Comparison of ENCODE assay signal across 17 cellular contexts in the genomic region with DNA sequence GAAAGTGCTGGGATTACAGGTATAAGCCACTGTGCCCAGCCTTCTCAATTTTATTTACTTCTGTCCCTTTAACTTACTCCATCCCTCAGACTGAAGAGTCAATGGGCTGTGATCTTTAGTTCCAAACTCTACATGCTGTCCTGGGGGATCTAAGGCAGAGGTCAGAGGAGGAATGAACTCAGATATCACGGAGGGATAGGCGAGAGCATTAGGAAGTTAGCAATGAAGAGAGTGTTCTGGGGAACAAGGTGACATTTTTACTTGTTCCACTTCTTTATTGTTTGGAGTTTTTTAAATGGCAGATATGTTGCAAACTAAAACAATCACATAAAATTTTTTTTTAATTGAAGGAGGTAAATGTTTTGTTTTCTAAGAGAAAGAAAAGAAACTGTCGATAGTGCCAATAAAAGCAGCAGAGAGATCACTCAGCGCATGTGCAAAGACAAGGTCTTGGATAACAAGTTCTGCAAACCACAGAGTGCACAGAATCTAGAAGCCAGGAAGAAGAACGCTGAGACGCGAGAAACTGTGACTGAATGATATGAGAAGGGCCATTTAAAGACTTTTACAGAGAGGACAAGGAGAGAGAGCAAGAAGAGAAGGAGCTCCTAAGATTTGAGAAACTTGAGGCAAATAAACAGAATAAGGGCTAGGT. TPM values are rescaled to one million over a fixed set of nuclear protein-coding genes. Genes with fewer than 3 reads are reported as not detected.
DNase-seq lines count a peak whose midpoint lies in the region; ATAC-seq and TF ChIP-seq lines count a peak whose summit lies in the region.
"Had no signal": no experiment of that assay in that cellular context is flagged by ENCODE, and none has a peak within 500 bp of the region (broad histone marks: within the 10 kb centered on the region; RNA-seq: fewer than 3 reads in every experiment).

No MANE protein-coding gene starts in this region.

- no peaks in the 10 kb centered on the region for H3K9me3 Mint-ChIP-seq in T-cell

- no peak overlapping the region for H3K4me3 ChIP-seq in choroid plexus epithelial cell (ENCODE audit: low read depth, low read length)
- no peak overlapping the region for H3K4me3 ChIP-seq in aorta (ENCODE audit: low read length in 2 of 2)

- CTCF ChIA-PET in T-cell (lab: Charles Lee), result interaction anchor here (0.5 to 0.8 kb wide), 2 partner anchors 346 to 1793 kb away, joined by 3 to 5 read pairs; a partner anchor contains a TSS

- DNase-seq in left cardiac atrium, result no peak
- no peak for DNase-seq in Right ventricle myocardium inferior (ENCODE audit: missing footprints)
- DNase-seq in T-cell, result peak in 6 of 34 experiments; percentile 9 to 30 (median 14)
- peak; percentile 71 for DNase-seq in choroid plexus epithelial cell (ENCODE audit: low read depth)
- no peak for DNase-seq in NCI-H1092 (lab: John Stamatoyannopoulos, UW)
- DNase-seq in aorta, result no peak
- DNase-seq: activated effector memory CD4-positive, alpha-beta T cell treated with Interleukin-2 at 50 U/mL for 16 hours; AML-193; EL; NCI-H1417; NCI-H526; nucleus accumbens; right cardiac atrium; SHP77 treated with DMSO at 0.1 percent for 48 hours; stimulated activated CD4-positive, alpha-beta T cell treated with anti-CD3 and anti-CD28 coated beads, Interleukin-15, amount 100 ng/mL, for 24 hours had no signal

- H3K36me3 ChIP-seq in aorta (ENCODE audit: control insufficient read depth in 1 of 2, insufficient read depth in 2 of 2, low read length in 1 of 2), result no peaks in the 10 kb centered on the region

- peak overlapping the region in 2 of 3 donors; percentile 32 to 44 for H3K4me3 Mint-ChIP-seq in T-cell

- WGBS in aorta, 2 donors, result 55 to 57% methylated on average over 7 of the region's 7 CpGs

- peak overlapping the region; percentile 19 for H3K27ac Mint-ChIP-seq in T-cell

- H3K4me1 ChIP-seq in aorta (ENCODE audit: control insufficient read depth in 1 of 2, insufficient read depth in 2 of 2, low read length in 2 of 2), result no peaks in the 10 kb centered on the region

- H3K36me3 Mint-ChIP-seq in T-cell, result no peaks in the 10 kb centered on the region

- H3K4me1 Mint-ChIP-seq in T-cell, result peaks cover 6 to 23% (median 11%) of the 10 kb centered on the region in 3 donors

- no peak overlapping the region for H3K27ac ChIP-seq in aorta (ENCODE audit: low read depth in 1 of 2, low read length in 2 of 2)

- intact Hi-C loops in left cardiac atrium (cut with DNase I), result no loop called here
- intact Hi-C loops in Right ventricle myocardium inferior (cut with DNase I), result no loop called here
- intact Hi-C loops in aorta (cut with DNase I), result no loop called here

- H3K27me3 Mint-ChIP-seq in T-cell, result peaks cover 9 to 25% of the 10 kb centered on the region in 2 donors

- TF ChIP-seq CTCF in choroid plexus epithelial cell (conservative IDR thresholded peaks at IDR 0.05; ENCODE audit: low read depth, low read length), result no peak

- ATAC-seq in left cardiac atrium, result peak; percentile 22 to 51
- no peak for ATAC-seq in Right ventricle myocardium inferior
- ATAC-seq in T-cell (replicated peaks in 1 of 4), result peak; percentile 48 to 76 (median 62)
- ATAC-seq in GM18873 (IDR thresholded peaks at IDR 0.05; ENCODE audit: low FRiP score, unreplicated experiment), result no peak
- no peak for ATAC-seq in aorta (ENCODE audit: low FRiP score)
- ATAC-seq: activated CD4-positive, CD25-positive, alpha-beta regulatory T cell treated with anti-CD3 and anti-CD28 coated beads, Interleukin-2, amount 50 U/mL, for 24 hours had no signal

- H3K9me3 ChIP-seq in aorta (ENCODE audit: control insufficient read depth, low read length), result no peaks in the 10 kb centered on the region

- H3K27me3 ChIP-seq in aorta (ENCODE audit: control insufficient read depth in 1 of 2, insufficient read depth in 2 of 2, low read length in 1 of 2), result peaks cover 0 to 1% of the 10 kb centered on the region in 2 donors

- POLR2A ChIA-PET in T-cell (lab: Charles Lee), result interaction anchor here in 1 of 2 donors (0.6 kb wide), 1 partner anchor 20 kb away, joined by 4 read pairs; no protein-coding TSS in a partner anchor

RNA-seq across cellular contexts. Expression of a gene that starts 10.8 kb away (rescaled TPM):
- total RNA-seq in left cardiac atrium (1 to 10 TPM; 2.3 to 5.4 TPM), Right ventricle myocardium inferior (0.65 TPM), T-cell (under 1 TPM in 3 of 5 donors, not detected in 2; 0.12 to 0.51 (median 0.30) TPM), aorta (10 to 100 TPM; 11.0 to 29.7 TPM)
- polyA plus RNA-seq in aorta, result 1 to 10 TPM; 2.7 to 4.5 TPM

Comparison
In these comparisons a context has a peak if more than half of its experiments do, and no peak if none do; other contexts are left out.
1. ATAC-seq: peak in left cardiac atrium (2 of 2) and T-cell (4 of 4); none in Right ventricle myocardium inferior (single experiment), GM18873 (single experiment) and aorta (single experiment).